Comparison of ENCODE assay signal across 1 cellular context in genomic region chr6:15491255-15491985, GRCh38.
TF ChIP-seq lines count a peak whose summit lies in the region.

No MANE protein-coding gene starts in this region.

TF ChIP-seq in HepG2, 621 proteins besides CTCF, POLR2A, EP300 and RAD21 (continued from another document and continues in another):
- TF ChIP-seq SIN3A (IDR thresholded peaks at IDR 0.05; ENCODE audit: borderline replicate concordance, low read depth, low read length) (no peak), FOXP1 (IDR thresholded peaks at IDR 0.05) (no peak), FOXP1 (CRISPR knock-in tag; IDR thresholded peaks at IDR 0.05) (peak; percentile 50; the same call in 1 of the 2 replicates), ZFP91 (CRISPR knock-in tag; IDR thresholded peaks at IDR 0.05; ENCODE audit: borderline replicate concordance) (no peak), TRIM24 (CRISPR knock-in tag; IDR thresholded peaks at IDR 0.05) (no peak), KDM3A (CRISPR knock-in tag; IDR thresholded peaks at IDR 0.05; ENCODE audit: low read depth) (no peak), PCBP2 (optimal IDR thresholded peaks at IDR 0.05; ENCODE audit: low read depth, low read length, poor library complexity, severe bottlenecking) (no peak), TBP (CRISPR knock-in tag; IDR thresholded peaks at IDR 0.05) (no peak), ZNF260 (CRISPR knock-in tag; IDR thresholded peaks at IDR 0.05; ENCODE audit: borderline replicate concordance, low read depth) (no peak), ZNF460 (CRISPR knock-in tag; IDR thresholded peaks at IDR 0.05; ENCODE audit: borderline replicate concordance) (no peak), ZNF12 (CRISPR knock-in tag; IDR thresholded peaks at IDR 0.05) (no peak), STAG1 (CRISPR knock-in tag; IDR thresholded peaks at IDR 0.05) (peak; percentile 83), ZKSCAN1 (IDR thresholded peaks at IDR 0.05; ENCODE audit: low read length) (no peak), HMG20A (CRISPR knock-in tag; IDR thresholded peaks at IDR 0.05; ENCODE audit: borderline replicate concordance) (peak; percentile 57; the same call in 1 of the 2 replicates), ZNF572 (CRISPR knock-in tag; IDR thresholded peaks at IDR 0.05) (no peak), RFXANK (CRISPR knock-in tag; IDR thresholded peaks at IDR 0.05) (no peak), ZNF546 (CRISPR knock-in tag; conservative IDR thresholded peaks at IDR 0.05) (no peak), MAFK (conservative IDR thresholded peaks at IDR 0.05 in 1 of 2, IDR thresholded peaks at IDR 0.05 in 1 of 2; ENCODE audit: low read length in 2 of 2) (no peak), ZNF275 (CRISPR knock-in tag; IDR thresholded peaks at IDR 0.05; ENCODE audit: borderline replicate concordance) (no peak), KDM5B (CRISPR knock-in tag; IDR thresholded peaks at IDR 0.05; ENCODE audit: borderline replicate concordance) (no peak), ERF (CRISPR knock-in tag; IDR thresholded peaks at IDR 0.05) (peak; percentile 67; the same call in 1 of the 2 replicates), SMARCC2 (IDR thresholded peaks at IDR 0.05) (no peak), ZSCAN29 (CRISPR knock-in tag; conservative IDR thresholded peaks at IDR 0.05) (no peak), ARNT (IDR thresholded peaks at IDR 0.05) (no peak), TBX3 (IDR thresholded peaks at IDR 0.05; ENCODE audit: borderline replicate concordance) (no peak), RFX5 (IDR thresholded peaks at IDR 0.05; ENCODE audit: low read depth, low read length) (no peak), ZNF557 (CRISPR knock-in tag; IDR thresholded peaks at IDR 0.05) (no peak), ZNF562 (CRISPR knock-in tag; IDR thresholded peaks at IDR 0.05; ENCODE audit: borderline replicate concordance) (no peak), SOX13 (IDR thresholded peaks at IDR 0.05) (no peak), SOX13 (CRISPR knock-in tag; conservative IDR thresholded peaks at IDR 0.05 in 1 of 2, IDR thresholded peaks at IDR 0.05 in 1 of 2) (peak in 1 of 2 experiments; percentile 85; a peak in 2 of 4 replicates), ZNF558 (CRISPR knock-in tag; IDR thresholded peaks at IDR 0.05; ENCODE audit: borderline replicate concordance) (no peak), ATF2 (CRISPR knock-in tag; IDR thresholded peaks at IDR 0.05) (no peak), SAP130 (CRISPR knock-in tag; IDR thresholded peaks at IDR 0.05; ENCODE audit: low read depth) (peak; percentile 50), ZNF224 (CRISPR knock-in tag; IDR thresholded peaks at IDR 0.05) (no peak), SATB2 (CRISPR knock-in tag; IDR thresholded peaks at IDR 0.05) (no peak), ZNF850 (CRISPR knock-in tag; conservative IDR thresholded peaks at IDR 0.05) (0 out of 2 replicates have a peak, but pooled peaks have one; percentile 58), TCF7L2 (IDR thresholded peaks at IDR 0.05; ENCODE audit: low read depth, low read length) (no peak), ZNF337 (CRISPR knock-in tag; IDR thresholded peaks at IDR 0.05; ENCODE audit: borderline replicate concordance, low read depth) (no peak), ZMAT3 (CRISPR knock-in tag; conservative IDR thresholded peaks at IDR 0.05) (no peak), PRDM15 (CRISPR knock-in tag; IDR thresholded peaks at IDR 0.05) (no peak), MAZ (IDR thresholded peaks at IDR 0.05; ENCODE audit: borderline replicate concordance, low read depth, low read length) (no peak), MAZ (CRISPR knock-in tag; IDR thresholded peaks at IDR 0.05; ENCODE audit: low read depth) (0 out of 2 replicates have a peak, but pooled peaks have one; percentile 46), ATF3 (CRISPR knock-in tag; IDR thresholded peaks at IDR 0.05) (no peak), ZNF136 (CRISPR knock-in tag; IDR thresholded peaks at IDR 0.05; ENCODE audit: low read depth) (no peak), KMT2A (CRISPR knock-in tag; IDR thresholded peaks at IDR 0.05) (no peak), ZSCAN31 (CRISPR knock-in tag; IDR thresholded peaks at IDR 0.05; ENCODE audit: low read depth) (peak; percentile 68), THAP8 (CRISPR knock-in tag; IDR thresholded peaks at IDR 0.05; ENCODE audit: borderline replicate concordance) (no peak), RELA (CRISPR knock-in tag; IDR thresholded peaks at IDR 0.05) (no peak), TMF1 (CRISPR knock-in tag; IDR thresholded peaks at IDR 0.05; ENCODE audit: low read depth) (no peak)
- TF ChIP-seq, protein P1, sequence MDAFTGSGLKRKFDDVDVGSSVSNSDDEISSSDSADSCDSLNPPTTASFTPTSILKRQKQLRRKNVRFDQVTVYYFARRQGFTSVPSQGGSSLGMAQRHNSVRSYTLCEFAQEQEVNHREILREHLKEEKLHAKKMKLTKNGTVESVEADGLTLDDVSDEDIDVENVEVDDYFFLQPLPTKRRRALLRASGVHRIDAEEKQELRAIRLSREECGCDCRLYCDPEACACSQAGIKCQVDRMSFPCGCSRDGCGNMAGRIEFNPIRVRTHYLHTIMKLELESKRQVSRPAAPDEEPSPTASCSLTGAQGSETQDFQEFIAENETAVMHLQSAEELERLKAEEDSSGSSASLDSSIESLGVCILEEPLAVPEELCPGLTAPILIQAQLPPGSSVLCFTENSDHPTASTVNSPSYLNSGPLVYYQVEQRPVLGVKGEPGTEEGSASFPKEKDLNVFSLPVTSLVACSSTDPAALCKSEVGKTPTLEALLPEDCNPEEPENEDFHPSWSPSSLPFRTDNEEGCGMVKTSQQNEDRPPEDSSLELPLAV (CRISPR knock-in tag; conservative IDR thresholded peaks at IDR 0.05; ENCODE audit: low read depth): no peak
- TF ChIP-seq, protein P2, sequence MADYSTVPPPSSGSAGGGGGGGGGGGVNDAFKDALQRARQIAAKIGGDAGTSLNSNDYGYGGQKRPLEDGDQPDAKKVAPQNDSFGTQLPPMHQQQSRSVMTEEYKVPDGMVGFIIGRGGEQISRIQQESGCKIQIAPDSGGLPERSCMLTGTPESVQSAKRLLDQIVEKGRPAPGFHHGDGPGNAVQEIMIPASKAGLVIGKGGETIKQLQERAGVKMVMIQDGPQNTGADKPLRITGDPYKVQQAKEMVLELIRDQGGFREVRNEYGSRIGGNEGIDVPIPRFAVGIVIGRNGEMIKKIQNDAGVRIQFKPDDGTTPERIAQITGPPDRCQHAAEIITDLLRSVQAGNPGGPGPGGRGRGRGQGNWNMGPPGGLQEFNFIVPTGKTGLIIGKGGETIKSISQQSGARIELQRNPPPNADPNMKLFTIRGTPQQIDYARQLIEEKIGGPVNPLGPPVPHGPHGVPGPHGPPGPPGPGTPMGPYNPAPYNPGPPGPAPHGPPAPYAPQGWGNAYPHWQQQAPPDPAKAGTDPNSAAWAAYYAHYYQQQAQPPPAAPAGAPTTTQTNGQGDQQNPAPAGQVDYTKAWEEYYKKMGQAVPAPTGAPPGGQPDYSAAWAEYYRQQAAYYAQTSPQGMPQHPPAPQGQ (CRISPR knock-in tag; IDR thresholded peaks at IDR 0.05; ENCODE audit: borderline replicate concordance): no peak
- TF ChIP-seq, protein P3, sequence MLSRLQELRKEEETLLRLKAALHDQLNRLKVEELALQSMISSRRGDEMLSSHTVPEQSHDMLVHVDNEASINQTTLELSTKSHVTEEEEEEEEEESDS (CRISPR knock-in tag; IDR thresholded peaks at IDR 0.05; ENCODE audit: borderline replicate concordance): no peak
- TF ChIP-seq, protein P4, sequence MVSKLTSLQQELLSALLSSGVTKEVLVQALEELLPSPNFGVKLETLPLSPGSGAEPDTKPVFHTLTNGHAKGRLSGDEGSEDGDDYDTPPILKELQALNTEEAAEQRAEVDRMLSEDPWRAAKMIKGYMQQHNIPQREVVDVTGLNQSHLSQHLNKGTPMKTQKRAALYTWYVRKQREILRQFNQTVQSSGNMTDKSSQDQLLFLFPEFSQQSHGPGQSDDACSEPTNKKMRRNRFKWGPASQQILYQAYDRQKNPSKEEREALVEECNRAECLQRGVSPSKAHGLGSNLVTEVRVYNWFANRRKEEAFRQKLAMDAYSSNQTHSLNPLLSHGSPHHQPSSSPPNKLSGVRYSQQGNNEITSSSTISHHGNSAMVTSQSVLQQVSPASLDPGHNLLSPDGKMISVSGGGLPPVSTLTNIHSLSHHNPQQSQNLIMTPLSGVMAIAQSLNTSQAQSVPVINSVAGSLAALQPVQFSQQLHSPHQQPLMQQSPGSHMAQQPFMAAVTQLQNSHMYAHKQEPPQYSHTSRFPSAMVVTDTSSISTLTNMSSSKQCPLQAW (CRISPR knock-in tag; IDR thresholded peaks at IDR 0.05): 0 out of 2 replicates have a peak, but pooled peaks have one; percentile 26
- TF ChIP-seq, protein P5, sequence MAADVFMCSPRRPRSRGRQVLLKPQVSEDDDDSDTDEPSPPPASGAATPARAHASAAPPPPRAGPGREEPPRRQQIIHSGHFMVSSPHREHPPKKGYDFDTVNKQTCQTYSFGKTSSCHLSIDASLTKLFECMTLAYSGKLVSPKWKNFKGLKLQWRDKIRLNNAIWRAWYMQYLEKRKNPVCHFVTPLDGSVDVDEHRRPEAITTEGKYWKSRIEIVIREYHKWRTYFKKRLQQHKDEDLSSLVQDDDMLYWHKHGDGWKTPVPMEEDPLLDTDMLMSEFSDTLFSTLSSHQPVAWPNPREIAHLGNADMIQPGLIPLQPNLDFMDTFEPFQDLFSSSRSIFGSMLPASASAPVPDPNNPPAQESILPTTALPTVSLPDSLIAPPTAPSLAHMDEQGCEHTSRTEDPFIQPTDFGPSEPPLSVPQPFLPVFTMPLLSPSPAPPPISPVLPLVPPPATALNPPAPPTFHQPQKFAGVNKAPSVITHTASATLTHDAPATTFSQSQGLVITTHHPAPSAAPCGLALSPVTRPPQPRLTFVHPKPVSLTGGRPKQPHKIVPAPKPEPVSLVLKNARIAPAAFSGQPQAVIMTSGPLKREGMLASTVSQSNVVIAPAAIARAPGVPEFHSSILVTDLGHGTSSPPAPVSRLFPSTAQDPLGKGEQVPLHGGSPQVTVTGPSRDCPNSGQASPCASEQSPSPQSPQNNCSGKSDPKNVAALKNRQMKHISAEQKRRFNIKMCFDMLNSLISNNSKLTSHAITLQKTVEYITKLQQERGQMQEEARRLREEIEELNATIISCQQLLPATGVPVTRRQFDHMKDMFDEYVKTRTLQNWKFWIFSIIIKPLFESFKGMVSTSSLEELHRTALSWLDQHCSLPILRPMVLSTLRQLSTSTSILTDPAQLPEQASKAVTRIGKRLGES (CRISPR knock-in tag; IDR thresholded peaks at IDR 0.05; ENCODE audit: borderline replicate concordance): no peak
